Comparison of ENCODE assay signal across 1 cellular context in the genomic region with DNA sequence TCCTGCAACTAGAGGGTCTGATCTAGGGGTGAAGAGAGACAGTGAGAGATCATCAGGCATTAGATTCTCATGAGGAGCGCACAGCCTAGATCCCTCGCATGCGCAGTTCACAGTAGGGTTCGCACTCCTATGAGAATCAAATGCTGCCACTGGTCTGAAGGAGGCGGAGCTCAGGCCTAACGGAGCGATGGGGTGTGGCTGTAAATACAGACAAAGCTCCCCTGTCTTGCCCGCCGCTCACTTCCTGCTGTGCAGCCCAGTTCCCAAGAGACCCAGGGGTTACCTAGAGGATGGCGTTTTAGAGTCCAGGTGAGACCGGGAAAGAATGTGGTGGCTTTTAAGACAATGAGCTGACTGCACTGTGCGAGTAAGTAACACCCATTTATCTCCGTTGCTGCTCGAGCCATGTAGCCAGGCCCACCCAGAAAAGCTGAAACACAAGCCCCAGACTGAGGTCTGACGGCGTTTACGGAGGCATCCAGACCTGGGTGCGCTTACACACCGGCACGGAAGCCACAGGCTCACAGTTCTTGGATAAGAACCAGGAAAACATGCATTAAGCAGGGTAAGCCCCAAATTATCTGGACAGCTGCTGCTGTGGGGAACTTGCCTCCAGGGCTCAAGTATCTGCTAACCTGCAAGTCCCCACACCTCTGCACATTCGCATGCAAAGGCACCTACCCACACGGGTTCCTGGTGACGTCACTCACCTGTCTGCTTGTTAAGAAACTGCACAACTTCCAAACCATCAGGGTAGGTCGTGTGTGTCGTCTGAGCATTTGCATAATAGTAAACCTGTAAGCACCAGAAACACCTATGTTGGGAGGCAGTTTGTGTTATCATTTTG.
TF ChIP-seq lines count a peak whose summit lies in the region.

No MANE protein-coding gene starts in this region.

TF ChIP-seq in HepG2, 621 proteins besides CTCF, POLR2A, EP300 and RAD21 (continued from another document and continues in another):
- TF ChIP-seq, protein P1, sequence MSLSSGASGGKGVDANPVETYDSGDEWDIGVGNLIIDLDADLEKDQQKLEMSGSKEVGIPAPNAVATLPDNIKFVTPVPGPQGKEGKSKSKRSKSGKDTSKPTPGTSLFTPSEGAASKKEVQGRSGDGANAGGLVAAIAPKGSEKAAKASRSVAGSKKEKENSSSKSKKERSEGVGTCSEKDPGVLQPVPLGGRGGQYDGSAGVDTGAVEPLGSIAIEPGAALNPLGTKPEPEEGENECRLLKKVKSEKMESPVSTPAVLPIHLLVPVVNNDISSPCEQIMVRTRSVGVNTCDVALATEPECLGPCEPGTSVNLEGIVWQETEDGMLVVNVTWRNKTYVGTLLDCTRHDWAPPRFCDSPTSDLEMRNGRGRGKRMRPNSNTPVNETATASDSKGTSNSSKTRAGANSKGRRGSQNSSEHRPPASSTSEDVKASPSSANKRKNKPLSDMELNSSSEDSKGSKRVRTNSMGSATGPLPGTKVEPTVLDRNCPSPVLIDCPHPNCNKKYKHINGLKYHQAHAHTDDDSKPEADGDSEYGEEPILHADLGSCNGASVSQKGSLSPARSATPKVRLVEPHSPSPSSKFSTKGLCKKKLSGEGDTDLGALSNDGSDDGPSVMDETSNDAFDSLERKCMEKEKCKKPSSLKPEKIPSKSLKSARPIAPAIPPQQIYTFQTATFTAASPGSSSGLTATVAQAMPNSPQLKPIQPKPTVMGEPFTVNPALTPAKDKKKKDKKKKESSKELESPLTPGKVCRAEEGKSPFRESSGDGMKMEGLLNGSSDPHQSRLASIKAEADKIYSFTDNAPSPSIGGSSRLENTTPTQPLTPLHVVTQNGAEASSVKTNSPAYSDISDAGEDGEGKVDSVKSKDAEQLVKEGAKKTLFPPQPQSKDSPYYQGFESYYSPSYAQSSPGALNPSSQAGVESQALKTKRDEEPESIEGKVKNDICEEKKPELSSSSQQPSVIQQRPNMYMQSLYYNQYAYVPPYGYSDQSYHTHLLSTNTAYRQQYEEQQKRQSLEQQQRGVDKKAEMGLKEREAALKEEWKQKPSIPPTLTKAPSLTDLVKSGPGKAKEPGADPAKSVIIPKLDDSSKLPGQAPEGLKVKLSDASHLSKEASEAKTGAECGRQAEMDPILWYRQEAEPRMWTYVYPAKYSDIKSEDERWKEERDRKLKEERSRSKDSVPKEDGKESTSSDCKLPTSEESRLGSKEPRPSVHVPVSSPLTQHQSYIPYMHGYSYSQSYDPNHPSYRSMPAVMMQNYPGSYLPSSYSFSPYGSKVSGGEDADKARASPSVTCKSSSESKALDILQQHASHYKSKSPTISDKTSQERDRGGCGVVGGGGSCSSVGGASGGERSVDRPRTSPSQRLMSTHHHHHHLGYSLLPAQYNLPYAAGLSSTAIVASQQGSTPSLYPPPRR (CRISPR knock-in tag; IDR thresholded peaks at IDR 0.05; ENCODE audit: borderline replicate concordance), result 0 out of 2 replicates have a peak, but pooled peaks have one; percentile 23
- TF ChIP-seq ZFX (CRISPR knock-in tag; IDR thresholded peaks at IDR 0.05; ENCODE audit: low read depth) (peak; percentile 52), ZFP36L2 (CRISPR knock-in tag; IDR thresholded peaks at IDR 0.05) (no peak), HES4 (CRISPR knock-in tag; IDR thresholded peaks at IDR 0.05; ENCODE audit: borderline replicate concordance) (0 out of 2 replicates have a peak, but pooled peaks have one; percentile 48), EHMT2 (IDR thresholded peaks at IDR 0.05; ENCODE audit: borderline replicate concordance, low read depth, low read length) (no peak), SAP130 (CRISPR knock-in tag; IDR thresholded peaks at IDR 0.05; ENCODE audit: low read depth) (peak; percentile 44), ZSCAN29 (CRISPR knock-in tag; conservative IDR thresholded peaks at IDR 0.05) (no peak), POLR2AphosphoS2 (IDR thresholded peaks at IDR 0.05; ENCODE audit: low read depth, low read length) (no peak), ZZZ3 (CRISPR knock-in tag; IDR thresholded peaks at IDR 0.05; ENCODE audit: borderline replicate concordance) (no peak), GATAD2A (CRISPR knock-in tag; IDR thresholded peaks at IDR 0.05) (no peak), MEIS1 (CRISPR knock-in tag; IDR thresholded peaks at IDR 0.05; ENCODE audit: borderline replicate concordance) (no peak), SRY (CRISPR knock-in tag; IDR thresholded peaks at IDR 0.05) (0 out of 2 replicates have a peak, but pooled peaks have one; percentile 37), ZSCAN31 (CRISPR knock-in tag; IDR thresholded peaks at IDR 0.05; ENCODE audit: low read depth) (no peak), U2AF1 (optimal IDR thresholded peaks at IDR 0.05; ENCODE audit: low read depth, low read length) (peak; percentile 44), ZNF274 (CRISPR knock-in tag; IDR thresholded peaks at IDR 0.05) (no peak), MATR3 (CRISPR knock-in tag; IDR thresholded peaks at IDR 0.05) (no peak), ZBTB21 (CRISPR knock-in tag; IDR thresholded peaks at IDR 0.05) (no peak), CREB1 (IDR thresholded peaks at IDR 0.05) (peak; percentile 95), CREB1 (CRISPR knock-in tag; IDR thresholded peaks at IDR 0.05) (no peak), MTA1 (CRISPR knock-in tag; IDR thresholded peaks at IDR 0.05; ENCODE audit: borderline replicate concordance) (no peak), ZNF121 (CRISPR knock-in tag; IDR thresholded peaks at IDR 0.05) (no peak), ZNF484 (CRISPR knock-in tag; IDR thresholded peaks at IDR 0.05; ENCODE audit: borderline replicate concordance, low read depth) (no peak), CBX5 (CRISPR knock-in tag; IDR thresholded peaks at IDR 0.05; ENCODE audit: borderline replicate concordance) (no peak), PCBP2 (optimal IDR thresholded peaks at IDR 0.05; ENCODE audit: low read depth, low read length, poor library complexity, severe bottlenecking) (no peak), SIX4 (CRISPR knock-in tag; IDR thresholded peaks at IDR 0.05) (no peak), MED8 (CRISPR knock-in tag; IDR thresholded peaks at IDR 0.05; ENCODE audit: insufficient replicate concordance) (no peak), HOXA9 (CRISPR knock-in tag; IDR thresholded peaks at IDR 0.05; ENCODE audit: borderline replicate concordance) (no peak), ZNF570 (CRISPR knock-in tag; IDR thresholded peaks at IDR 0.05; ENCODE audit: borderline replicate concordance) (no peak), ZNF768 (CRISPR knock-in tag; IDR thresholded peaks at IDR 0.05) (no peak), BCL6 (CRISPR knock-in tag; IDR thresholded peaks at IDR 0.05) (no peak)
- TF ChIP-seq, protein P2, sequence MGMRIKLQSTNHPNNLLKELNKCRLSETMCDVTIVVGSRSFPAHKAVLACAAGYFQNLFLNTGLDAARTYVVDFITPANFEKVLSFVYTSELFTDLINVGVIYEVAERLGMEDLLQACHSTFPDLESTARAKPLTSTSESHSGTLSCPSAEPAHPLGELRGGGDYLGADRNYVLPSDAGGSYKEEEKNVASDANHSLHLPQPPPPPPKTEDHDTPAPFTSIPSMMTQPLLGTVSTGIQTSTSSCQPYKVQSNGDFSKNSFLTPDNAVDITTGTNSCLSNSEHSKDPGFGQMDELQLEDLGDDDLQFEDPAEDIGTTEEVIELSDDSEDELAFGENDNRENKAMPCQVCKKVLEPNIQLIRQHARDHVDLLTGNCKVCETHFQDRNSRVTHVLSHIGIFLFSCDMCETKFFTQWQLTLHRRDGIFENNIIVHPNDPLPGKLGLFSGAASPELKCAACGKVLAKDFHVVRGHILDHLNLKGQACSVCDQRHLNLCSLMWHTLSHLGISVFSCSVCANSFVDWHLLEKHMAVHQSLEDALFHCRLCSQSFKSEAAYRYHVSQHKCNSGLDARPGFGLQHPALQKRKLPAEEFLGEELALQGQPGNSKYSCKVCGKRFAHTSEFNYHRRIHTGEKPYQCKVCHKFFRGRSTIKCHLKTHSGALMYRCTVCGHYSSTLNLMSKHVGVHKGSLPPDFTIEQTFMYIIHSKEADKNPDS (CRISPR knock-in tag; IDR thresholded peaks at IDR 0.05), result no peak
- TF ChIP-seq, protein P3, sequence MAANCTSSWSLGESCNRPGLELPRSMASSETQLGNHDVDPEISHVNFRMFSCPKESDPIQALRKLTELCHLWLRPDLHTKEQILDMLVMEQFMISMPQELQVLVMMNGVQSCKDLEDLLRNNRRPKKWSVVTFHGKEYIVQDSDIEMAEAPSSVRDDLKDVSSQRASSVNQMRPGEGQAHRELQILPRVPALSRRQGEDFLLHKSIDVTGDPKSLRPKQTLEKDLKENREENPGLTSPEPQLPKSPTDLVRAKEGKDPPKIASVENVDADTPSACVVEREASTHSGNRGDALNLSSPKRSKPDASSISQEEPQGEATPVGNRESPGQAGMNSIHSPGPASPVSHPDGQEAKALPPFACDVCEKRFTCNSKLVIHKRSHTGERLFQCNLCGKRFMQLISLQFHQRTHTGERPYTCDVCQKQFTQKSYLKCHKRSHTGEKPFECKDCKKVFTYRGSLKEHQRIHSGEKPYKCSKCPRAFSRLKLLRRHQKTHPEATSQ (CRISPR knock-in tag; IDR thresholded peaks at IDR 0.05; ENCODE audit: borderline replicate concordance), result 0 out of 2 replicates have a peak, but pooled peaks have one; percentile 34
- TF ChIP-seq, protein P4, sequence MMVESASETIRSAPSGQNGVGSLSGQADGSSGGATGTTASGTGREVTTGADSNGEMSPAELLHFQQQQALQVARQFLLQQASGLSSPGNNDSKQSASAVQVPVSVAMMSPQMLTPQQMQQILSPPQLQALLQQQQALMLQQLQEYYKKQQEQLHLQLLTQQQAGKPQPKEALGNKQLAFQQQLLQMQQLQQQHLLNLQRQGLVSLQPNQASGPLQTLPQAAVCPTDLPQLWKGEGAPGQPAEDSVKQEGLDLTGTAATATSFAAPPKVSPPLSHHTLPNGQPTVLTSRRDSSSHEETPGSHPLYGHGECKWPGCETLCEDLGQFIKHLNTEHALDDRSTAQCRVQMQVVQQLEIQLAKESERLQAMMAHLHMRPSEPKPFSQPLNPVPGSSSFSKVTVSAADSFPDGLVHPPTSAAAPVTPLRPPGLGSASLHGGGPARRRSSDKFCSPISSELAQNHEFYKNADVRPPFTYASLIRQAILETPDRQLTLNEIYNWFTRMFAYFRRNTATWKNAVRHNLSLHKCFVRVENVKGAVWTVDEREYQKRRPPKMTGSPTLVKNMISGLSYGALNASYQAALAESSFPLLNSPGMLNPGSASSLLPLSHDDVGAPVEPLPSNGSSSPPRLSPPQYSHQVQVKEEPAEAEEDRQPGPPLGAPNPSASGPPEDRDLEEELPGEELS (CRISPR knock-in tag; IDR thresholded peaks at IDR 0.05), result peak; percentile 45; the same call in 1 of the 2 replicates
- TF ChIP-seq, protein P5, sequence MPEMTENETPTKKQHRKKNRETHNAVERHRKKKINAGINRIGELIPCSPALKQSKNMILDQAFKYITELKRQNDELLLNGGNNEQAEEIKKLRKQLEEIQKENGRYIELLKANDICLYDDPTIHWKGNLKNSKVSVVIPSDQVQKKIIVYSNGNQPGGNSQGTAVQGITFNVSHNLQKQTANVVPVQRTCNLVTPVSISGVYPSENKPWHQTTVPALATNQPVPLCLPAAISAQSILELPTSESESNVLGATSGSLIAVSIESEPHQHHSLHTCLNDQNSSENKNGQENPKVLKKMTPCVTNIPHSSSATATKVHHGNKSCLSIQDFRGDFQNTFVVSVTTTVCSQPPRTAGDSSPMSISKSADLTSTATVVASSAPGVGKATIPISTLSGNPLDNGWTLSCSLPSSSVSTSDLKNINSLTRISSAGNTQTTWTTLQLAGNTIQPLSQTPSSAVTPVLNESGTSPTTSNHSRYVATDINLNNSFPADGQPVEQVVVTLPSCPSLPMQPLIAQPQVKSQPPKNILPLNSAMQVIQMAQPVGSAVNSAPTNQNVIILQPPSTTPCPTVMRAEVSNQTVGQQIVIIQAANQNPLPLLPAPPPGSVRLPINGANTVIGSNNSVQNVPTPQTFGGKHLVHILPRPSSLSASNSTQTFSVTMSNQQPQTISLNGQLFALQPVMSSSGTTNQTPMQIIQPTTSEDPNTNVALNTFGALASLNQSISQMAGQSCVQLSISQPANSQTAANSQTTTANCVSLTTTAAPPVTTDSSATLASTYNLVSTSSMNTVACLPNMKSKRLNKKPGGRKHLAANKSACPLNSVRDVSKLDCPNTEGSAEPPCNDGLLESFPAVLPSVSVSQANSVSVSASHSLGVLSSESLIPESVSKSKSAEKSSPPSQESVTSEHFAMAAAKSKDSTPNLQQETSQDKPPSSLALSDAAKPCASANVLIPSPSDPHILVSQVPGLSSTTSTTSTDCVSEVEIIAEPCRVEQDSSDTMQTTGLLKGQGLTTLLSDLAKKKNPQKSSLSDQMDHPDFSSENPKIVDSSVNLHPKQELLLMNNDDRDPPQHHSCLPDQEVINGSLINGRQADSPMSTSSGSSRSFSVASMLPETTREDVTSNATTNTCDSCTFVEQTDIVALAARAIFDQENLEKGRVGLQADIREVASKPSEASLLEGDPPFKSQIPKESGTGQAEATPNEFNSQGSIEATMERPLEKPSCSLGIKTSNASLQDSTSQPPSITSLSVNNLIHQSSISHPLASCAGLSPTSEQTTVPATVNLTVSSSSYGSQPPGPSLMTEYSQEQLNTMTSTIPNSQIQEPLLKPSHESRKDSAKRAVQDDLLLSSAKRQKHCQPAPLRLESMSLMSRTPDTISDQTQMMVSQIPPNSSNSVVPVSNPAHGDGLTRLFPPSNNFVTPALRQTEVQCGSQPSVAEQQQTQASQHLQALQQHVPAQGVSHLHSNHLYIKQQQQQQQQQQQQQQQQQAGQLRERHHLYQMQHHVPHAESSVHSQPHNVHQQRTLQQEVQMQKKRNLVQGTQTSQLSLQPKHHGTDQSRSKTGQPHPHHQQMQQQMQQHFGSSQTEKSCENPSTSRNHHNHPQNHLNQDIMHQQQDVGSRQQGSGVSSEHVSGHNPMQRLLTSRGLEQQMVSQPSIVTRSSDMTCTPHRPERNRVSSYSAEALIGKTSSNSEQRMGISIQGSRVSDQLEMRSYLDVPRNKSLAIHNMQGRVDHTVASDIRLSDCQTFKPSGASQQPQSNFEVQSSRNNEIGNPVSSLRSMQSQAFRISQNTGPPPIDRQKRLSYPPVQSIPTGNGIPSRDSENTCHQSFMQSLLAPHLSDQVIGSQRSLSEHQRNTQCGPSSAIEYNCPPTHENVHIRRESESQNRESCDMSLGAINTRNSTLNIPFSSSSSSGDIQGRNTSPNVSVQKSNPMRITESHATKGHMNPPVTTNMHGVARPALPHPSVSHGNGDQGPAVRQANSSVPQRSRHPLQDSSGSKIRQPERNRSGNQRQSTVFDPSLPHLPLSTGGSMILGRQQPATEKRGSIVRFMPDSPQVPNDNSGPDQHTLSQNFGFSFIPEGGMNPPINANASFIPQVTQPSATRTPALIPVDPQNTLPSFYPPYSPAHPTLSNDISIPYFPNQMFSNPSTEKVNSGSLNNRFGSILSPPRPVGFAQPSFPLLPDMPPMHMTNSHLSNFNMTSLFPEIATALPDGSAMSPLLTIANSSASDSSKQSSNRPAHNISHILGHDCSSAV (CRISPR knock-in tag; IDR thresholded peaks at IDR 0.05; ENCODE audit: borderline replicate concordance), result no peak
- TF ChIP-seq, protein P6, sequence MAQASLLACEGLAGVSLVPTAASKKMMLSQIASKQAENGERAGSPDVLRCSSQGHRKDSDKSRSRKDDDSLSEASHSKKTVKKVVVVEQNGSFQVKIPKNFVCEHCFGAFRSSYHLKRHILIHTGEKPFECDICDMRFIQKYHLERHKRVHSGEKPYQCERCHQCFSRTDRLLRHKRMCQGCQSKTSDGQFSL (CRISPR knock-in tag; IDR thresholded peaks at IDR 0.05), result no peak
- TF ChIP-seq, protein P7, sequence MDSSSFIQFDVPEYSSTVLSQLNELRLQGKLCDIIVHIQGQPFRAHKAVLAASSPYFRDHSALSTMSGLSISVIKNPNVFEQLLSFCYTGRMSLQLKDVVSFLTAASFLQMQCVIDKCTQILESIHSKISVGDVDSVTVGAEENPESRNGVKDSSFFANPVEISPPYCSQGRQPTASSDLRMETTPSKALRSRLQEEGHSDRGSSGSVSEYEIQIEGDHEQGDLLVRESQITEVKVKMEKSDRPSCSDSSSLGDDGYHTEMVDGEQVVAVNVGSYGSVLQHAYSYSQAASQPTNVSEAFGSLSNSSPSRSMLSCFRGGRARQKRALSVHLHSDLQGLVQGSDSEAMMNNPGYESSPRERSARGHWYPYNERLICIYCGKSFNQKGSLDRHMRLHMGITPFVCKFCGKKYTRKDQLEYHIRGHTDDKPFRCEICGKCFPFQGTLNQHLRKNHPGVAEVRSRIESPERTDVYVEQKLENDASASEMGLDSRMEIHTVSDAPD (CRISPR knock-in tag; IDR thresholded peaks at IDR 0.05), result no peak
